ENCODE assay signal across 33 cellular contexts in genomic region chr18:12012697-12013096, GRCh38. TPM values are rescaled to one million over a fixed set of nuclear protein-coding genes. Genes with fewer than 3 reads are reported as not detected.
DNase-seq lines count a peak whose midpoint lies in the region; ATAC-seq and TF ChIP-seq lines count a peak whose summit lies in the region.
"Had no signal": no experiment of that assay in that cellular context is flagged by ENCODE, and none has a peak within 500 bp of the region (broad histone marks: within the 10 kb centered on the region; RNA-seq: fewer than 3 reads in every experiment).

No MANE protein-coding gene starts in this region.

- H3K27ac ChIP-seq in VCaP (peak overlapping the region; percentile 52; the same call in 1 of the 2 replicates), lower lobe of right lung (peak overlapping the region; percentile 65), gastrocnemius medialis (peak overlapping the region; percentile 59 to 78 (median 70))
- H3K27ac ChIP-seq in CD4-positive, alpha-beta memory T cell (ENCODE audit: low read depth, low read length), result no peak overlapping the region
- H3K27ac ChIP-seq: foreskin keratinocyte had no signal

- CTCF ChIA-PET in CD4-positive, alpha-beta memory T cell (lab: Charles Lee; ENCODE audit: partially characterized antibody), result interaction anchor here (1.0 to 1.5 kb wide), 4 partner anchors 11 to 75 kb away, joined by 3 to 7 read pairs (median 4); no protein-coding TSS in a partner anchor

- DNase-seq in DMS79 treated with DMSO at 0.1 percent for 48 hours (lab: John Stamatoyannopoulos, UW), result peak; percentile 67
- peak; percentile 36 for DNase-seq in lower lobe of right lung
- no peak for DNase-seq in gastrocnemius medialis
- no peak for DNase-seq in CD4-positive, alpha-beta memory T cell
- DNase-seq in T-helper 9 cell, result no peak
- DNase-seq: ACHN; activated CD4-positive, alpha-beta T cell treated with anti-CD3 and anti-CD28 coated beads, Interleukin-2, amount 50 U/mL, for 4 hours; activated CD4-positive, CD25-positive, alpha-beta regulatory T cell; activated naive CD4-positive, alpha-beta T cell treated with anti-CD3 and anti-CD28 coated beads for 36 hours; activated T-cell treated with anti-CD3 and anti-CD28 coated beads, Interleukin-2, amount 50 U/mL, for 72 hours; BE2C; DMS53; effector memory CD4-positive, alpha-beta T cell; foreskin keratinocyte; GDM1; hippocampal formation; NCI-H1105; NCI-H2029 treated with DMSO at 0.1 percent for 48 hours; NCI-H748 treated with DMSO at 0.1 percent for 48 hours; Peyer's patch; small intestine; stimulated activated CD4-positive, alpha-beta T cell treated with anti-CD3 and anti-CD28 coated beads, Interleukin-1b, Interleukin-23, amount 100 ng/mL, for 48 hours; stimulated activated CD8-positive, alpha-beta memory T cell treated with anti-CD3 and anti-CD28 coated beads, Interleukin-4, amount 100 ng/mL, for 48 hours; stimulated activated naive CD8-positive, alpha-beta T cell treated with anti-CD3 and anti-CD28 coated beads, Interleukin-15, amount 100 ng/mL, for 72 hours had no signal

- no peak for TF ChIP-seq POLR2A in gastrocnemius medialis (IDR thresholded peaks at IDR 0.05)

- POLR2A ChIA-PET in CD4-positive, alpha-beta memory T cell (lab: Charles Lee; ENCODE audit: partially characterized antibody), result no interaction called here

- H3K4me3 ChIP-seq in lower lobe of right lung, result no peak overlapping the region
- no peak overlapping the region for H3K4me3 ChIP-seq in gastrocnemius medialis
- H3K4me3 ChIP-seq in CD4-positive, alpha-beta memory T cell (ENCODE audit: low read length in 2 of 2), result no peak overlapping the region
- H3K4me3 ChIP-seq: HAP-1, K562, mucosa of descending colon, Peyer's patch, prostate gland, tibial nerve had no signal

- H3K27ac Mint-ChIP-seq in CD4-positive, alpha-beta memory T cell, result peak overlapping the region in 1 of 7 donors; percentile 12
- H3K27ac Mint-ChIP-seq: activated naive CD4-positive, alpha-beta T cell treated with anti-CD3 and anti-CD28 coated beads for 36 hours; activated T-cell treated with anti-CD3 and anti-CD28 coated beads, Interleukin-2, amount 50 U/mL, for 72 hours had no signal

- peaks cover 34% of the 10 kb centered on the region for H3K36me3 ChIP-seq in lower lobe of right lung
- H3K36me3 ChIP-seq in gastrocnemius medialis, result peaks cover 0 to 58% of the 10 kb centered on the region in 2 donors
- H3K36me3 ChIP-seq in CD4-positive, alpha-beta memory T cell (ENCODE audit: insufficient read depth, low read length), result no peaks in the 10 kb centered on the region
- H3K36me3 ChIP-seq: BE2C, prostate gland had no signal

- no peak overlapping the region for H3K4me3 Mint-ChIP-seq in CD4-positive, alpha-beta memory T cell
- H3K4me3 Mint-ChIP-seq: activated naive CD4-positive, alpha-beta T cell treated with anti-CD3 and anti-CD28 coated beads for 36 hours; activated T-cell treated with anti-CD3 and anti-CD28 coated beads, Interleukin-2, amount 50 U/mL, for 72 hours; neural crest cell; stimulated activated naive CD8-positive, alpha-beta T cell treated with anti-CD3 and anti-CD28 coated beads, Interleukin-15, amount 100 ng/mL, for 72 hours had no signal

- ATAC-seq in lower lobe of right lung, result peak; percentile 55 to 79
- ATAC-seq in gastrocnemius medialis, result no peak
- ATAC-seq in HG03378 (IDR thresholded peaks at IDR 0.05; ENCODE audit: unreplicated experiment), result no peak
- ATAC-seq in GM19455 (IDR thresholded peaks at IDR 0.05; ENCODE audit: unreplicated experiment), result no peak
- ATAC-seq: activated T-cell treated with anti-CD3 and anti-CD28 coated beads, Interleukin-2, amount 50 U/mL, for 72 hours; foreskin keratinocyte; stimulated activated naive CD8-positive, alpha-beta T cell treated with anti-CD3 and anti-CD28 coated beads, Interleukin-15, amount 100 ng/mL, for 72 hours had no signal

- intact Hi-C loops in lower lobe of right lung (cut with DNase I), result no loop called here
- intact Hi-C loops in gastrocnemius medialis (cut with DNase I; ENCODE audit: low total_unique reads), result no loop called here
- intact Hi-C loops in CD4-positive, alpha-beta memory T cell (cut with micrococcal nuclease), result no loop called here

- TF ChIP-seq CTCF in VCaP (conservative IDR thresholded peaks at IDR 0.05), result no peak
- no peak for TF ChIP-seq CTCF in lower lobe of right lung (IDR thresholded peaks at IDR 0.05)
- no peak for TF ChIP-seq CTCF in gastrocnemius medialis (IDR thresholded peaks at IDR 0.05 in 4 of 5, conservative IDR thresholded peaks at IDR 0.05 in 1 of 5)

- H3K4me1 ChIP-seq in lower lobe of right lung (peaks cover 63% of the 10 kb centered on the region), gastrocnemius medialis (peaks cover 28 to 39% of the 10 kb centered on the region in 2 donors)
- no peaks in the 10 kb centered on the region for H3K4me1 ChIP-seq in CD4-positive, alpha-beta memory T cell (ENCODE audit: insufficient read depth, low read length)
- H3K4me1 ChIP-seq: BE2C, foreskin keratinocyte had no signal

- H3K9me3 Mint-ChIP-seq in CD4-positive, alpha-beta memory T cell, result peaks cover 0 to 1% (median 0%) of the 10 kb centered on the region in 8 donors
- H3K9me3 Mint-ChIP-seq: activated naive CD4-positive, alpha-beta T cell treated with anti-CD3 and anti-CD28 coated beads for 36 hours; activated T-cell treated with anti-CD3 and anti-CD28 coated beads, Interleukin-2, amount 50 U/mL, for 72 hours; neural crest cell; stimulated activated naive CD8-positive, alpha-beta T cell treated with anti-CD3 and anti-CD28 coated beads, Interleukin-15, amount 100 ng/mL, for 72 hours had no signal

- no peaks in the 10 kb centered on the region for H3K4me1 Mint-ChIP-seq in CD4-positive, alpha-beta memory T cell
- H3K4me1 Mint-ChIP-seq: stimulated activated naive CD8-positive, alpha-beta T cell treated with anti-CD3 and anti-CD28 coated beads, Interleukin-15, amount 100 ng/mL, for 72 hours had no signal

- in situ Hi-C loops in gastrocnemius medialis (cut with MboI; ENCODE audit: low sequenced_read_pairs in 4 of 4), result loop anchor here in 1 of 4 donors (25.0 kb wide), 1 partner anchor 275 kb away; no protein-coding TSS in a partner anchor

- H3K36me3 Mint-ChIP-seq in CD4-positive, alpha-beta memory T cell, result peaks cover 0 to 3% of the 10 kb centered on the region in 2 donors

- no peaks in the 10 kb centered on the region for H3K27me3 Mint-ChIP-seq in CD4-positive, alpha-beta memory T cell
- H3K27me3 Mint-ChIP-seq: stimulated activated naive CD8-positive, alpha-beta T cell treated with anti-CD3 and anti-CD28 coated beads, Interleukin-15, amount 100 ng/mL, for 72 hours had no signal

- H3K27me3 ChIP-seq in lower lobe of right lung (ENCODE audit: low read depth) (no peaks in the 10 kb centered on the region), gastrocnemius medialis (no peaks in the 10 kb centered on the region)
- H3K27me3 ChIP-seq in CD4-positive, alpha-beta memory T cell (ENCODE audit: insufficient read depth, low read length), result no peaks in the 10 kb centered on the region
- H3K27me3 ChIP-seq: BE2C, foreskin keratinocyte, Peyer's patch, tibial nerve had no signal

- no peaks in the 10 kb centered on the region for H3K9me3 ChIP-seq in lower lobe of right lung
- no peaks in the 10 kb centered on the region for H3K9me3 ChIP-seq in gastrocnemius medialis
- no peaks in the 10 kb centered on the region for H3K9me3 ChIP-seq in CD4-positive, alpha-beta memory T cell (ENCODE audit: control insufficient read depth in 1 of 2, low read length in 2 of 2)
- H3K9me3 ChIP-seq: BE2C, HAP-1, mucosa of descending colon, Peyer's patch, prostate gland, tibial nerve had no signal

RNA-seq across cellular contexts. Expression of gene IMPA2, which starts 31.4 kb away (rescaled TPM):
- total RNA-seq in lower lobe of right lung (54.2 TPM), gastrocnemius medialis (100 to 1,000 TPM; 245 to 391 (median 274) TPM)
- total RNA-seq in CD4-positive, alpha-beta memory T cell, result 1 to 10 TPM; 6.4 to 6.6 TPM
- 1 to 10 TPM; 4.9 to 9.8 TPM for polyA plus RNA-seq in CD4-positive, alpha-beta memory T cell

Comparison
In these comparisons a context has a peak if more than half of its experiments do, and no peak if none do; other contexts are left out.
1. DNase-seq: peak in DMS79 treated with DMSO at 0.1 percent for 48 hours (single experiment) and lower lobe of right lung (single experiment); none in gastrocnemius medialis (0 of 2), CD4-positive, alpha-beta memory T cell (0 of 5) and T-helper 9 cell (single experiment).
2. ATAC-seq: peak in lower lobe of right lung (2 of 2); none in gastrocnemius medialis (0 of 2), HG03378 (single experiment) and GM19455 (single experiment).